ENCODE assay signal across 12 cellular contexts in the genomic region with DNA sequence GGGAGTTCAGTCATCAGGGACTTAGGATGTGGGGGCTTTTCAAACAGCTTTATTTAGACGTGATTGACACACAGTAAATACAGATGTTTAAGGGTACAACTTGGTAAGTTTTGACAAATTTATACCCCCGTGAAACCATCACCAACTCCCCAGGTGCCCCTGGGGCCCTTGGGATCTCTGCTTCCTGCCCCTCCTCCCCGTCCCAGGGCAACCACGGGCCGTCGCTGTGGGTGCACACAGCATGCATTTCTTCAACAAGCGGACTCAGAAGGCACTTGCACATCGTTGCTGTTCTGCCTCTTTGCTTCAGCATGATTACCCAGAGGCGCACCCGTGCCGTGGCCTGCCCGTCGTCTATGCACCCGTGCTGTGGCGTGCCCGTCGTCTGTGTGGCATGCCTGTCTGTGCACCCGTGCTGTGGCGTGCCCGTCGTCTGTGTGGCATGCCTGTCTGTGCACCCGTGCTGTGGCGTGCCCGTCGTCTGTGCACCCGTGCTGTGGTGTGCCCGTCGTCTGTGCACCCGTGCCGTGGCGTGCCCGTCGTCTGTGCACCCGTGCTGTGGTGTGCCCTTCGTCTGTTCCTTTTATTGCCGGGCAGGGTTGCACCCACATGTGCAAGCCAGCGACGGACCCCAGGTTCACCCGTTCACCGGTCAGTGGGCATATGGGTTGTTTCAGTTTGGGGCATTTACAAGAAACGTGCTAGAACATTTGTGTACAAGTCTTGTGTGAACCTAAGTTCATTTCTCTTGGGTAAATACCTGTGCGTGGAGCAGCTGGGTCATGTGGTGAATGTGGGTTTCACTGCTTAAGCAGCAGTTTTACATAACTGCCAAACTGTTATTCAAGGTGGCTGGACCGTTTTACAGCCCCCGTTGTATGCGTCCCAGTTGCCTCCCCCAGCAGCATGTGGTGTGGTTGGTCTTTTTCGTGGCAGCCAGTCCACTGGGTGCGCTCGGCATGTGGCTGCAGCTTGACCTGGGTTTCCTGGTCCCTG. TPM values are rescaled to one million over a fixed set of nuclear protein-coding genes. Genes with fewer than 3 reads are reported as not detected.
DNase-seq lines count a peak whose midpoint lies in the region; ATAC-seq and TF ChIP-seq lines count a peak whose summit lies in the region.
"Had no signal": no experiment of that assay in that cellular context is flagged by ENCODE, and none has a peak within 500 bp of the region (broad histone marks: within the 10 kb centered on the region; RNA-seq: fewer than 3 reads in every experiment).

No MANE protein-coding gene starts in this region.

- no peak for TF ChIP-seq EP300 in suprapubic skin (IDR thresholded peaks at IDR 0.05)

- H3K36me3 ChIP-seq in esophagus (ENCODE audit: control insufficient read depth in 2 of 2, insufficient read depth in 2 of 2, low read length in 1 of 2) (peaks cover 0 to 15% of the 10 kb centered on the region in 2 donors), suprapubic skin (no peaks in the 10 kb centered on the region)
- H3K36me3 ChIP-seq: colonic mucosa had no signal

- H3K4me3 ChIP-seq in esophagus (ENCODE audit: low read depth in 1 of 2, low read length in 2 of 2) (no peak overlapping the region), suprapubic skin (no peak overlapping the region)
- H3K4me3 ChIP-seq: A549, colonic mucosa, lung had no signal

- 39 to 57% methylated on average over 47 to 48 of the region's 48 CpGs for WGBS in esophagus, 2 donors
- 53% methylated on average over 40 of the region's 48 CpGs for WGBS in suprapubic skin

- no peak overlapping the region for H3K4me3 Mint-ChIP-seq in activated CD4-positive, alpha-beta T cell treated with anti-CD3 and anti-CD28 coated beads, Interleukin-2, amount 10 ng/mL, durations not matched to agents 24 days and 14 days

- peaks cover 48 to 72% of the 10 kb centered on the region in 2 donors for H3K4me1 ChIP-seq in esophagus (ENCODE audit: control insufficient read depth in 2 of 2, insufficient read depth in 2 of 2, low read length in 1 of 2)
- H3K4me1 ChIP-seq in suprapubic skin = peaks cover 100% of the 10 kb centered on the region

- H3K27me3 ChIP-seq in esophagus (ENCODE audit: control insufficient read depth in 1 of 2, insufficient read depth in 2 of 2, low read length in 2 of 2) (no peaks in the 10 kb centered on the region), suprapubic skin (no peaks in the 10 kb centered on the region)
- H3K27me3 ChIP-seq: colonic mucosa had no signal

- no peaks in the 10 kb centered on the region for H3K9me3 Mint-ChIP-seq in activated CD4-positive, alpha-beta T cell treated with anti-CD3 and anti-CD28 coated beads, Interleukin-2, amount 10 ng/mL, durations not matched to agents 24 days and 14 days

- peaks cover 12% of the 10 kb centered on the region for H3K36me3 Mint-ChIP-seq in activated CD4-positive, alpha-beta T cell treated with anti-CD3 and anti-CD28 coated beads, Interleukin-2, amount 10 ng/mL, durations not matched to agents 24 days and 14 days (ENCODE audit: low read depth)

- no peaks in the 10 kb centered on the region for H3K27me3 Mint-ChIP-seq in activated CD4-positive, alpha-beta T cell treated with anti-CD3 and anti-CD28 coated beads, Interleukin-2, amount 10 ng/mL, durations not matched to agents 24 days and 14 days

- H3K9me3 ChIP-seq in esophagus (ENCODE audit: control insufficient read depth in 2 of 2, insufficient read depth in 1 of 2, low read depth in 1 of 2, low read length in 1 of 2) = no peaks in the 10 kb centered on the region
- no peaks in the 10 kb centered on the region for H3K9me3 ChIP-seq in suprapubic skin
- H3K9me3 ChIP-seq: A549, colonic mucosa had no signal

- peak overlapping the region; percentile 41 for H3K27ac Mint-ChIP-seq in activated CD4-positive, alpha-beta T cell treated with anti-CD3 and anti-CD28 coated beads, Interleukin-2, amount 10 ng/mL, durations not matched to agents 24 days and 14 days

- H3K27ac ChIP-seq in esophagus (ENCODE audit: low read depth in 2 of 2, low read length in 1 of 2) = peak overlapping the region; percentile 33 to 73
- peak overlapping the region; percentile 82 for H3K27ac ChIP-seq in temporal lobe (ENCODE audit: low read depth, low read length)
- H3K27ac ChIP-seq in suprapubic skin = no peak overlapping the region
- H3K27ac ChIP-seq: A549, colonic mucosa, WERI-Rb-1 had no signal

- ATAC-seq in HG03354 (IDR thresholded peaks at IDR 0.05; ENCODE audit: poor library complexity, severe bottlenecking, unreplicated experiment) = peak; percentile 51

- intact Hi-C loops in activated CD4-positive, alpha-beta T cell treated with anti-CD3 and anti-CD28 coated beads, Interleukin-2, amount 10 ng/mL, durations not matched to agents 24 days and 14 days (cut with micrococcal nuclease) = no loop called here

- TF ChIP-seq CTCF in suprapubic skin (IDR thresholded peaks at IDR 0.05) = no peak

- no peak for DNase-seq in activated CD4-positive, alpha-beta T cell treated with anti-CD3 and anti-CD28 coated beads, Interleukin-2, amount 10 ng/mL, durations not matched to agents 24 days and 14 days
- DNase-seq in activated CD4-positive, alpha-beta T cell treated with anti-CD3 and anti-CD28 coated beads for 1 hour = no peak
- DNase-seq in stimulated activated CD4-positive, alpha-beta T cell treated with anti-CD3 and anti-CD28 coated beads, Interleukin-4, amount 100 ng/mL, for 1 hour = no peak
- DNase-seq in suprapubic skin (ENCODE audit: low spot score in 2 of 2) = no peak
- no peak for DNase-seq in activated naive CD4-positive, alpha-beta T cell (lab: John Stamatoyannopoulos, UW)
- DNase-seq: WERI-Rb-1 had no signal

- no peak for TF ChIP-seq POLR2A in suprapubic skin (IDR thresholded peaks at IDR 0.05)

- H3K4me1 Mint-ChIP-seq in activated CD4-positive, alpha-beta T cell treated with anti-CD3 and anti-CD28 coated beads, Interleukin-2, amount 10 ng/mL, durations not matched to agents 24 days and 14 days = peaks cover 31% of the 10 kb centered on the region

RNA-seq across cellular contexts. Expression of gene CD81, which starts 8.3 kb away (rescaled TPM):
- total RNA-seq in activated CD4-positive, alpha-beta T cell treated with anti-CD3 and anti-CD28 coated beads, Interleukin-2, amount 10 ng/mL, durations not matched to agents 24 days and 14 days = 224 and 225 TPM in 2 replicates
- polyA plus RNA-seq in esophagus = 100 to 1,000 TPM in 1 of 2 donors, 10 to 100 TPM in 1; 56.8 to 175 TPM
- total RNA-seq in temporal lobe (93.7 TPM), suprapubic skin (100 to 1,000 TPM; 234 to 340 (median 277) TPM)

RNA-seq across cellular contexts. Expression of gene TSSC4, which starts 15.1 kb away (rescaled TPM):
- total RNA-seq in activated CD4-positive, alpha-beta T cell treated with anti-CD3 and anti-CD28 coated beads, Interleukin-2, amount 10 ng/mL, durations not matched to agents 24 days and 14 days = 61.8 and 62.9 TPM in 2 replicates
- 10 to 100 TPM; 29.5 to 34.6 TPM for polyA plus RNA-seq in esophagus
- total RNA-seq in temporal lobe (15.5 TPM), suprapubic skin (10 to 100 TPM; 25.7 to 60.9 (median 51.4) TPM)

RNA-seq across cellular contexts. Expression of gene TRPM5, which starts 58.9 kb away (rescaled TPM):
- not detected in 2 replicates for total RNA-seq in activated CD4-positive, alpha-beta T cell treated with anti-CD3 and anti-CD28 coated beads, Interleukin-2, amount 10 ng/mL, durations not matched to agents 24 days and 14 days
- under 1 TPM in 1 of 2 donors, not detected in 1; 0.01 TPM for polyA plus RNA-seq in esophagus
- total RNA-seq in temporal lobe = not detected
- total RNA-seq in suprapubic skin = under 1 TPM in 1 of 4 donors, not detected in 3; 0.29 TPM
- polyA plus RNA-seq: A549 had no signal

RNA-seq across cellular contexts. Expression of gene KCNQ1, which starts 59.4 kb away (rescaled TPM):
- total RNA-seq in activated CD4-positive, alpha-beta T cell treated with anti-CD3 and anti-CD28 coated beads, Interleukin-2, amount 10 ng/mL, durations not matched to agents 24 days and 14 days = 6.4 TPM in 2 replicates
- polyA plus RNA-seq in esophagus = under 1 TPM; 0.31 to 0.52 TPM
- 0.49 TPM for total RNA-seq in temporal lobe
- total RNA-seq in suprapubic skin = 1 to 10 TPM in 2 of 4 donors, under 1 TPM in 2; 0.89 to 2.2 (median 1.3) TPM
